In genomic region chr20:50710492-50711063, GRCh38 we compare ENCODE assay signal across 1 cellular context.
TF ChIP-seq lines count a peak whose summit lies in the region.

No MANE protein-coding gene starts in this region.

TF ChIP-seq in HepG2, 621 proteins besides CTCF, POLR2A, EP300 and RAD21 (continued from another document and continues in another):
- TF ChIP-seq THRA (CRISPR knock-in tag; IDR thresholded peaks at IDR 0.05; ENCODE audit: borderline replicate concordance) (0 out of 2 replicates have a peak, but pooled peaks have one; percentile 37), PHF8 (CRISPR knock-in tag; IDR thresholded peaks at IDR 0.05) (no peak), ZSCAN20 (CRISPR knock-in tag; IDR thresholded peaks at IDR 0.05; ENCODE audit: borderline replicate concordance) (no peak), ZNF605 (CRISPR knock-in tag; IDR thresholded peaks at IDR 0.05) (peak; percentile 88), ZNF720 (CRISPR knock-in tag; IDR thresholded peaks at IDR 0.05) (no peak), ZNF788 (CRISPR knock-in tag; IDR thresholded peaks at IDR 0.05; ENCODE audit: borderline replicate concordance) (peak; percentile 18; the same call in 1 of the 2 replicates), NFE2L2 (IDR thresholded peaks at IDR 0.05; ENCODE audit: low read length) (no peak), ZNF780A (CRISPR knock-in tag; IDR thresholded peaks at IDR 0.05) (no peak), ZNF616 (CRISPR knock-in tag; IDR thresholded peaks at IDR 0.05; ENCODE audit: low read depth) (no peak), TEF (CRISPR knock-in tag; IDR thresholded peaks at IDR 0.05) (0 out of 2 replicates have a peak, but pooled peaks have one; percentile 29), GABPA (IDR thresholded peaks at IDR 0.05; ENCODE audit: low read depth, low read length) (no peak), GABPA (CRISPR knock-in tag; IDR thresholded peaks at IDR 0.05; ENCODE audit: low read depth) (peak; percentile 52), MXD1 (CRISPR knock-in tag; IDR thresholded peaks at IDR 0.05) (no peak), AGO1 (IDR thresholded peaks at IDR 0.05; ENCODE audit: low read depth, low read length, poor library complexity, severe bottlenecking) (no peak), ETS1 (CRISPR knock-in tag; IDR thresholded peaks at IDR 0.05) (0 out of 2 replicates have a peak, but pooled peaks have one; percentile 52), ZNF292 (CRISPR knock-in tag; IDR thresholded peaks at IDR 0.05; ENCODE audit: borderline replicate concordance, low read depth) (no peak), POLR2G (IDR thresholded peaks at IDR 0.05; ENCODE audit: low read depth, low read length) (no peak), SNAPC2 (CRISPR knock-in tag; IDR thresholded peaks at IDR 0.05) (no peak), CBFB (CRISPR knock-in tag; IDR thresholded peaks at IDR 0.05) (peak; percentile 30; the same call in 1 of the 2 replicates), AGO2 (optimal IDR thresholded peaks at IDR 0.05; ENCODE audit: low read depth, low read length) (no peak), PHF5A (CRISPR knock-in tag; IDR thresholded peaks at IDR 0.05; ENCODE audit: low read depth, unreplicated experiment) (peak; percentile 47), ZNF839 (CRISPR knock-in tag; IDR thresholded peaks at IDR 0.05; ENCODE audit: borderline replicate concordance) (no peak), SRSF9 (IDR thresholded peaks at IDR 0.05; ENCODE audit: borderline replicate concordance, insufficient read depth, low read depth, low read length, poor library complexity, severe bottlenecking) (no peak), EED (CRISPR knock-in tag; IDR thresholded peaks at IDR 0.05) (no peak), ZNF589 (CRISPR knock-in tag; conservative IDR thresholded peaks at IDR 0.05) (no peak), CCDC6 (CRISPR knock-in tag; IDR thresholded peaks at IDR 0.05) (no peak), NPAS2 (CRISPR knock-in tag; IDR thresholded peaks at IDR 0.05; ENCODE audit: borderline replicate concordance) (no peak), ZNF75D (CRISPR knock-in tag; IDR thresholded peaks at IDR 0.05; ENCODE audit: borderline replicate concordance) (no peak), ZFP36L1 (CRISPR knock-in tag; IDR thresholded peaks at IDR 0.05) (no peak), ZKSCAN1 (IDR thresholded peaks at IDR 0.05; ENCODE audit: low read length) (no peak), FOXM1 (CRISPR knock-in tag; IDR thresholded peaks at IDR 0.05) (no peak), JARID2 (CRISPR knock-in tag; IDR thresholded peaks at IDR 0.05; ENCODE audit: insufficient replicate concordance) (peak; percentile 10), ZNF207 (IDR thresholded peaks at IDR 0.05; ENCODE audit: borderline replicate concordance) (no peak), KDM5B (CRISPR knock-in tag; IDR thresholded peaks at IDR 0.05; ENCODE audit: borderline replicate concordance) (0 out of 2 replicates have a peak, but pooled peaks have one; percentile 7), REL (CRISPR knock-in tag; conservative IDR thresholded peaks at IDR 0.05) (no peak), ZNF672 (CRISPR knock-in tag; IDR thresholded peaks at IDR 0.05) (no peak), ERF (CRISPR knock-in tag; IDR thresholded peaks at IDR 0.05) (no peak), ZNF878 (CRISPR knock-in tag; IDR thresholded peaks at IDR 0.05) (no peak), EZH2 (conservative IDR thresholded peaks at IDR 0.05; ENCODE audit: low read depth, low read length) (no peak), ZNF781 (CRISPR knock-in tag; IDR thresholded peaks at IDR 0.05; ENCODE audit: borderline replicate concordance, not compliant biosample characterization) (no peak), U2AF2 (IDR thresholded peaks at IDR 0.05; ENCODE audit: low read depth, low read length) (no peak), TARDBP (CRISPR knock-in tag; IDR thresholded peaks at IDR 0.05) (0 out of 2 replicates have a peak, but pooled peaks have one; percentile 38), ZNF775 (CRISPR knock-in tag; IDR thresholded peaks at IDR 0.05; ENCODE audit: borderline replicate concordance) (no peak), ZNF282 (IDR thresholded peaks at IDR 0.05; ENCODE audit: partially characterized antibody) (no peak), LCORL (IDR thresholded peaks at IDR 0.05) (no peak), LCORL (CRISPR knock-in tag; IDR thresholded peaks at IDR 0.05) (peak; percentile 86), CCAR2 (optimal IDR thresholded peaks at IDR 0.05; ENCODE audit: low read depth, low read length) (no peak), ZIK1 (CRISPR knock-in tag; IDR thresholded peaks at IDR 0.05; ENCODE audit: borderline replicate concordance, low read depth) (no peak), HIC2 (CRISPR knock-in tag; IDR thresholded peaks at IDR 0.05; ENCODE audit: low read depth) (no peak), NKX3-1 (CRISPR knock-in tag; IDR thresholded peaks at IDR 0.05) (0 out of 2 replicates have a peak, but pooled peaks have one; percentile 19), ZNF709 (CRISPR knock-in tag; IDR thresholded peaks at IDR 0.05) (no peak), ZSCAN30 (CRISPR knock-in tag; IDR thresholded peaks at IDR 0.05) (no peak), SYNCRIP (IDR thresholded peaks at IDR 0.05; ENCODE audit: insufficient read depth, low read depth, low read length) (no peak)
- TF ChIP-seq, protein P1, sequence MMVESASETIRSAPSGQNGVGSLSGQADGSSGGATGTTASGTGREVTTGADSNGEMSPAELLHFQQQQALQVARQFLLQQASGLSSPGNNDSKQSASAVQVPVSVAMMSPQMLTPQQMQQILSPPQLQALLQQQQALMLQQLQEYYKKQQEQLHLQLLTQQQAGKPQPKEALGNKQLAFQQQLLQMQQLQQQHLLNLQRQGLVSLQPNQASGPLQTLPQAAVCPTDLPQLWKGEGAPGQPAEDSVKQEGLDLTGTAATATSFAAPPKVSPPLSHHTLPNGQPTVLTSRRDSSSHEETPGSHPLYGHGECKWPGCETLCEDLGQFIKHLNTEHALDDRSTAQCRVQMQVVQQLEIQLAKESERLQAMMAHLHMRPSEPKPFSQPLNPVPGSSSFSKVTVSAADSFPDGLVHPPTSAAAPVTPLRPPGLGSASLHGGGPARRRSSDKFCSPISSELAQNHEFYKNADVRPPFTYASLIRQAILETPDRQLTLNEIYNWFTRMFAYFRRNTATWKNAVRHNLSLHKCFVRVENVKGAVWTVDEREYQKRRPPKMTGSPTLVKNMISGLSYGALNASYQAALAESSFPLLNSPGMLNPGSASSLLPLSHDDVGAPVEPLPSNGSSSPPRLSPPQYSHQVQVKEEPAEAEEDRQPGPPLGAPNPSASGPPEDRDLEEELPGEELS (CRISPR knock-in tag; IDR thresholded peaks at IDR 0.05), result peak; percentile 40; the same call in 1 of the 2 replicates
- TF ChIP-seq, protein P2, sequence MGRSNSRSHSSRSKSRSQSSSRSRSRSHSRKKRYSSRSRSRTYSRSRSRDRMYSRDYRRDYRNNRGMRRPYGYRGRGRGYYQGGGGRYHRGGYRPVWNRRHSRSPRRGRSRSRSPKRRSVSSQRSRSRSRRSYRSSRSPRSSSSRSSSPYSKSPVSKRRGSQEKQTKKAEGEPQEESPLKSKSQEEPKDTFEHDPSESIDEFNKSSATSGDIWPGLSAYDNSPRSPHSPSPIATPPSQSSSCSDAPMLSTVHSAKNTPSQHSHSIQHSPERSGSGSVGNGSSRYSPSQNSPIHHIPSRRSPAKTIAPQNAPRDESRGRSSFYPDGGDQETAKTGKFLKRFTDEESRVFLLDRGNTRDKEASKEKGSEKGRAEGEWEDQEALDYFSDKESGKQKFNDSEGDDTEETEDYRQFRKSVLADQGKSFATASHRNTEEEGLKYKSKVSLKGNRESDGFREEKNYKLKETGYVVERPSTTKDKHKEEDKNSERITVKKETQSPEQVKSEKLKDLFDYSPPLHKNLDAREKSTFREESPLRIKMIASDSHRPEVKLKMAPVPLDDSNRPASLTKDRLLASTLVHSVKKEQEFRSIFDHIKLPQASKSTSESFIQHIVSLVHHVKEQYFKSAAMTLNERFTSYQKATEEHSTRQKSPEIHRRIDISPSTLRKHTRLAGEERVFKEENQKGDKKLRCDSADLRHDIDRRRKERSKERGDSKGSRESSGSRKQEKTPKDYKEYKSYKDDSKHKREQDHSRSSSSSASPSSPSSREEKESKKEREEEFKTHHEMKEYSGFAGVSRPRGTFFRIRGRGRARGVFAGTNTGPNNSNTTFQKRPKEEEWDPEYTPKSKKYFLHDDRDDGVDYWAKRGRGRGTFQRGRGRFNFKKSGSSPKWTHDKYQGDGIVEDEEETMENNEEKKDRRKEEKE (IDR thresholded peaks at IDR 0.05), result no peak
- TF ChIP-seq, protein P3, sequence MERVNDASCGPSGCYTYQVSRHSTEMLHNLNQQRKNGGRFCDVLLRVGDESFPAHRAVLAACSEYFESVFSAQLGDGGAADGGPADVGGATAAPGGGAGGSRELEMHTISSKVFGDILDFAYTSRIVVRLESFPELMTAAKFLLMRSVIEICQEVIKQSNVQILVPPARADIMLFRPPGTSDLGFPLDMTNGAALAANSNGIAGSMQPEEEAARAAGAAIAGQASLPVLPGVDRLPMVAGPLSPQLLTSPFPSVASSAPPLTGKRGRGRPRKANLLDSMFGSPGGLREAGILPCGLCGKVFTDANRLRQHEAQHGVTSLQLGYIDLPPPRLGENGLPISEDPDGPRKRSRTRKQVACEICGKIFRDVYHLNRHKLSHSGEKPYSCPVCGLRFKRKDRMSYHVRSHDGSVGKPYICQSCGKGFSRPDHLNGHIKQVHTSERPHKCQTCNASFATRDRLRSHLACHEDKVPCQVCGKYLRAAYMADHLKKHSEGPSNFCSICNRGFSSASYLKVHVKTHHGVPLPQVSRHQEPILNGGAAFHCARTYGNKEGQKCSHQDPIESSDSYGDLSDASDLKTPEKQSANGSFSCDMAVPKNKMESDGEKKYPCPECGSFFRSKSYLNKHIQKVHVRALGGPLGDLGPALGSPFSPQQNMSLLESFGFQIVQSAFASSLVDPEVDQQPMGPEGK (CRISPR knock-in tag; IDR thresholded peaks at IDR 0.05), result no peak
- TF ChIP-seq, protein P4, sequence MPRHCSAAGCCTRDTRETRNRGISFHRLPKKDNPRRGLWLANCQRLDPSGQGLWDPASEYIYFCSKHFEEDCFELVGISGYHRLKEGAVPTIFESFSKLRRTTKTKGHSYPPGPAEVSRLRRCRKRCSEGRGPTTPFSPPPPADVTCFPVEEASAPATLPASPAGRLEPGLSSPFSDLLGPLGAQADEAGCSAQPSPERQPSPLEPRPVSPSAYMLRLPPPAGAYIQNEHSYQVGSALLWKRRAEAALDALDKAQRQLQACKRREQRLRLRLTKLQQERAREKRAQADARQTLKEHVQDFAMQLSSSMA (CRISPR knock-in tag; IDR thresholded peaks at IDR 0.05), result no peak
- TF ChIP-seq, protein P5, sequence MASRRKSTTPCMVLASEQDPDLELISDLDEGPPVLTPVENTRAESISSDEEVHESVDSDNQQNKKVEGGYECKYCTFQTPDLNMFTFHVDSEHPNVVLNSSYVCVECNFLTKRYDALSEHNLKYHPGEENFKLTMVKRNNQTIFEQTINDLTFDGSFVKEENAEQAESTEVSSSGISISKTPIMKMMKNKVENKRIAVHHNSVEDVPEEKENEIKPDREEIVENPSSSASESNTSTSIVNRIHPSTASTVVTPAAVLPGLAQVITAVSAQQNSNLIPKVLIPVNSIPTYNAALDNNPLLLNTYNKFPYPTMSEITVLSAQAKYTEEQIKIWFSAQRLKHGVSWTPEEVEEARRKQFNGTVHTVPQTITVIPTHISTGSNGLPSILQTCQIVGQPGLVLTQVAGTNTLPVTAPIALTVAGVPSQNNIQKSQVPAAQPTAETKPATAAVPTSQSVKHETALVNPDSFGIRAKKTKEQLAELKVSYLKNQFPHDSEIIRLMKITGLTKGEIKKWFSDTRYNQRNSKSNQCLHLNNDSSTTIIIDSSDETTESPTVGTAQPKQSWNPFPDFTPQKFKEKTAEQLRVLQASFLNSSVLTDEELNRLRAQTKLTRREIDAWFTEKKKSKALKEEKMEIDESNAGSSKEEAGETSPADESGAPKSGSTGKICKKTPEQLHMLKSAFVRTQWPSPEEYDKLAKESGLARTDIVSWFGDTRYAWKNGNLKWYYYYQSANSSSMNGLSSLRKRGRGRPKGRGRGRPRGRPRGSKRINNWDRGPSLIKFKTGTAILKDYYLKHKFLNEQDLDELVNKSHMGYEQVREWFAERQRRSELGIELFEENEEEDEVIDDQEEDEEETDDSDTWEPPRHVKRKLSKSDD (CRISPR knock-in tag; IDR thresholded peaks at IDR 0.05; ENCODE audit: low read depth), result no peak
